ENCODE assay signal across 1 cellular context in the genomic region with DNA sequence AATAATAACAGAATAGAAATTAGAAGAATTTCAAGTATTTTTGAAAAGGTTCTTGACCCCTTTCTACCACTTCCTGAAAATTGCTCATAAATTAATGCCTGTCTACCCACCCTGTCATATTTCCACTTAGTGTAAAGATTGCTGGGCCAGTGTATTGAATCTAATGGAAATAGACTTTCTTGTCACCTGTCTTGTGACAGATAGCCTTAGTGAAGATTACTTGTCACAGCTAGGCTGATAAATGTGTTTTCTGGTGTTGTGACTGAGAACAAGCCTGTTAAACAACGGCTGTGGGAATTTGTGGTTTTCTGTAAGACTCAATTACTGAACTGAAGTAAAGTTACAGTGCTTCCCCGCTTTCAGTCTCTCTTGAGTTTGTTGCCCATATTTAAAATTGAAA.
A peak's percentile ranks its signal among the peaks of the same experiment; 100 is the strongest.
TF ChIP-seq lines count a peak whose summit lies in the region.

No MANE protein-coding gene starts in this region.

TF ChIP-seq in GM12878, 131 proteins besides CTCF, POLR2A, EP300 and RAD21 (continued from another document and continues in another):
- TF ChIP-seq, protein P1, sequence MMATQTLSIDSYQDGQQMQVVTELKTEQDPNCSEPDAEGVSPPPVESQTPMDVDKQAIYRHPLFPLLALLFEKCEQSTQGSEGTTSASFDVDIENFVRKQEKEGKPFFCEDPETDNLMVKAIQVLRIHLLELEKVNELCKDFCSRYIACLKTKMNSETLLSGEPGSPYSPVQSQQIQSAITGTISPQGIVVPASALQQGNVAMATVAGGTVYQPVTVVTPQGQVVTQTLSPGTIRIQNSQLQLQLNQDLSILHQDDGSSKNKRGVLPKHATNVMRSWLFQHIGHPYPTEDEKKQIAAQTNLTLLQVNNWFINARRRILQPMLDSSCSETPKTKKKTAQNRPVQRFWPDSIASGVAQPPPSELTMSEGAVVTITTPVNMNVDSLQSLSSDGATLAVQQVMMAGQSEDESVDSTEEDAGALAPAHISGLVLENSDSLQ (IDR thresholded peaks at IDR 0.05) = peak; percentile 95
- TF ChIP-seq, protein P2, sequence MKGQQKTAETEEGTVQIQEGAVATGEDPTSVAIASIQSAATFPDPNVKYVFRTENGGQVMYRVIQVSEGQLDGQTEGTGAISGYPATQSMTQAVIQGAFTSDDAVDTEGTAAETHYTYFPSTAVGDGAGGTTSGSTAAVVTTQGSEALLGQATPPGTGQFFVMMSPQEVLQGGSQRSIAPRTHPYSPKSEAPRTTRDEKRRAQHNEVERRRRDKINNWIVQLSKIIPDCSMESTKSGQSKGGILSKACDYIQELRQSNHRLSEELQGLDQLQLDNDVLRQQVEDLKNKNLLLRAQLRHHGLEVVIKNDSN (IDR thresholded peaks at IDR 0.05; ENCODE audit: borderline replicate concordance, extremely low read length, insufficient read depth, low read depth, low read length) = no peak
- TF ChIP-seq MXI1 (IDR thresholded peaks at IDR 0.05; ENCODE audit: low read depth, low read length) (peak; percentile 62; the same call in 1 of the 2 replicates), ZNF217 (IDR thresholded peaks at IDR 0.05) (peak; percentile 87; the same call in 1 of the 2 replicates), JUND (IDR thresholded peaks at IDR 0.05; ENCODE audit: low read depth, low read length) (peak; percentile 53; the same call in 1 of the 2 replicates), POLR2AphosphoS2 (IDR thresholded peaks at IDR 0.05; ENCODE audit: low read depth, low read length) (no peak), PML (IDR thresholded peaks at IDR 0.05; ENCODE audit: low read length) (0 out of 2 replicates have a peak, but pooled peaks have one; percentile 54), BMI1 (IDR thresholded peaks at IDR 0.05; ENCODE audit: borderline replicate concordance) (peak; percentile 86), RUNX3 (IDR thresholded peaks at IDR 0.05; ENCODE audit: low read length) (peak; percentile 94), DPF2 (IDR thresholded peaks at IDR 0.05) (peak; percentile 98), RELA (IDR thresholded peaks at IDR 0.05; ENCODE audit: borderline replicate concordance, partially characterized antibody) (no peak), TCF12 (IDR thresholded peaks at IDR 0.05; ENCODE audit: low read depth, low read length) (peak; percentile 79), STAT1 (conservative IDR thresholded peaks at IDR 0.05) (no peak), EZH2 (IDR thresholded peaks at IDR 0.05; ENCODE audit: borderline replicate concordance, control insufficient read depth, low read depth, low read length) (no peak), NFIC (IDR thresholded peaks at IDR 0.05; ENCODE audit: low read depth, low read length) (peak; percentile 68; the same call in 1 of the 2 replicates), NBN (IDR thresholded peaks at IDR 0.05) (peak; percentile 94), IKZF2 (IDR thresholded peaks at IDR 0.05) (peak; percentile 94 to 95), GATAD2B (conservative IDR thresholded peaks at IDR 0.05; ENCODE audit: low read depth) (peak; percentile 90), MYB (IDR thresholded peaks at IDR 0.05; ENCODE audit: borderline replicate concordance, low read depth, low read length) (0 out of 2 replicates have a peak, but pooled peaks have one; percentile 48), SMAD1 (IDR thresholded peaks at IDR 0.05; ENCODE audit: low read depth, partially characterized antibody) (peak; percentile 77), MTA2 (IDR thresholded peaks at IDR 0.05; ENCODE audit: low read depth) (peak; percentile 99), ZNF24 (IDR thresholded peaks at IDR 0.05) (peak; percentile 58), NR2F1 (conservative IDR thresholded peaks at IDR 0.05) (peak; percentile 98), MTA3 (IDR thresholded peaks at IDR 0.05; ENCODE audit: borderline replicate concordance, low read length) (no peak), CBX5 (IDR thresholded peaks at IDR 0.05; ENCODE audit: low read depth) (peak; percentile 87), JUNB (IDR thresholded peaks at IDR 0.05) (peak; percentile 69), CBFB (IDR thresholded peaks at IDR 0.05; ENCODE audit: low read depth) (peak; percentile 51; the same call in 1 of the 2 replicates), PAX5 (IDR thresholded peaks at IDR 0.05; ENCODE audit: borderline replicate concordance, low read depth, low read length) (no peak), EED (IDR thresholded peaks at IDR 0.05; ENCODE audit: low read depth) (peak; percentile 34; the same call in 1 of the 2 replicates), FOXM1 (IDR thresholded peaks at IDR 0.05; ENCODE audit: low read depth, low read length) (peak; percentile 71; the same call in 1 of the 2 replicates), SPI1 (IDR thresholded peaks at IDR 0.05; ENCODE audit: borderline replicate concordance, insufficient read depth, low read depth, low read length) (peak; percentile 47; the same call in 1 of the 2 replicates)
- TF ChIP-seq, protein P3, sequence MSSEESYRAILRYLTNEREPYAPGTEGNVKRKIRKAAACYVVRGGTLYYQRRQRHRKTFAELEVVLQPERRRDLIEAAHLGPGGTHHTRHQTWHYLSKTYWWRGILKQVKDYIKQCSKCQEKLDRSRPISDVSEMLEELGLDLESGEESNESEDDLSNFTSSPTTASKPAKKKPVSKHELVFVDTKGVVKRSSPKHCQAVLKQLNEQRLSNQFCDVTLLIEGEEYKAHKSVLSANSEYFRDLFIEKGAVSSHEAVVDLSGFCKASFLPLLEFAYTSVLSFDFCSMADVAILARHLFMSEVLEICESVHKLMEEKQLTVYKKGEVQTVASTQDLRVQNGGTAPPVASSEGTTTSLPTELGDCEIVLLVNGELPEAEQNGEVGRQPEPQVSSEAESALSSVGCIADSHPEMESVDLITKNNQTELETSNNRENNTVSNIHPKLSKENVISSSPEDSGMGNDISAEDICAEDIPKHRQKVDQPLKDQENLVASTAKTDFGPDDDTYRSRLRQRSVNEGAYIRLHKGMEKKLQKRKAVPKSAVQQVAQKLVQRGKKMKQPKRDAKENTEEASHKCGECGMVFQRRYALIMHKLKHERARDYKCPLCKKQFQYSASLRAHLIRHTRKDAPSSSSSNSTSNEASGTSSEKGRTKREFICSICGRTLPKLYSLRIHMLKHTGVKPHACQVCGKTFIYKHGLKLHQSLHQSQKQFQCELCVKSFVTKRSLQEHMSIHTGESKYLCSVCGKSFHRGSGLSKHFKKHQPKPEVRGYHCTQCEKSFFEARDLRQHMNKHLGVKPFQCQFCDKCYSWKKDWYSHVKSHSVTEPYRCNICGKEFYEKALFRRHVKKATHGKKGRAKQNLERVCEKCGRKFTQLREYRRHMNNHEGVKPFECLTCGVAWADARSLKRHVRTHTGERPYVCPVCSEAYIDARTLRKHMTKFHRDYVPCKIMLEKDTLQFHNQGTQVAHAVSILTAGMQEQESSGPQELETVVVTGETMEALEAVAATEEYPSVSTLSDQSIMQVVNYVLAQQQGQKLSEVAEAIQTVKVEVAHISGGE (CRISPR knock-in tag; IDR thresholded peaks at IDR 0.05) = no peak
- TF ChIP-seq, protein P4, sequence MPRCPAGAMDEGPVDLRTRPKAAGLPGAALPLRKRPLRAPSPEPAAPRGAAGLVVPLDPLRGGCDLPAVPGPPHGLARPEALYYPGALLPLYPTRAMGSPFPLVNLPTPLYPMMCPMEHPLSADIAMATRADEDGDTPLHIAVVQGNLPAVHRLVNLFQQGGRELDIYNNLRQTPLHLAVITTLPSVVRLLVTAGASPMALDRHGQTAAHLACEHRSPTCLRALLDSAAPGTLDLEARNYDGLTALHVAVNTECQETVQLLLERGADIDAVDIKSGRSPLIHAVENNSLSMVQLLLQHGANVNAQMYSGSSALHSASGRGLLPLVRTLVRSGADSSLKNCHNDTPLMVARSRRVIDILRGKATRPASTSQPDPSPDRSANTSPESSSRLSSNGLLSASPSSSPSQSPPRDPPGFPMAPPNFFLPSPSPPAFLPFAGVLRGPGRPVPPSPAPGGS (IDR thresholded peaks at IDR 0.05; ENCODE audit: borderline replicate concordance, insufficient read depth, low read depth, low read length, poor library complexity, severe bottlenecking) = peak; percentile 63
- TF ChIP-seq, protein P5, sequence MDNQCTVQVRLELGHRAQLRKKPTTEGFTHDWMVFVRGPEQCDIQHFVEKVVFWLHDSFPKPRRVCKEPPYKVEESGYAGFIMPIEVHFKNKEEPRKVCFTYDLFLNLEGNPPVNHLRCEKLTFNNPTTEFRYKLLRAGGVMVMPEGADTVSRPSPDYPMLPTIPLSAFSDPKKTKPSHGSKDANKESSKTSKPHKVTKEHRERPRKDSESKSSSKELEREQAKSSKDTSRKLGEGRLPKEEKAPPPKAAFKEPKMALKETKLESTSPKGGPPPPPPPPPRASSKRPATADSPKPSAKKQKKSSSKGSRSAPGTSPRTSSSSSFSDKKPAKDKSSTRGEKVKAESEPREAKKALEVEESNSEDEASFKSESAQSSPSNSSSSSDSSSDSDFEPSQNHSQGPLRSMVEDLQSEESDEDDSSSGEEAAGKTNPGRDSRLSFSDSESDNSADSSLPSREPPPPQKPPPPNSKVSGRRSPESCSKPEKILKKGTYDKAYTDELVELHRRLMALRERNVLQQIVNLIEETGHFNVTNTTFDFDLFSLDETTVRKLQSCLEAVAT (IDR thresholded peaks at IDR 0.05) = peak; percentile 79; the same call in 1 of the 2 replicates
- TF ChIP-seq, protein P6, sequence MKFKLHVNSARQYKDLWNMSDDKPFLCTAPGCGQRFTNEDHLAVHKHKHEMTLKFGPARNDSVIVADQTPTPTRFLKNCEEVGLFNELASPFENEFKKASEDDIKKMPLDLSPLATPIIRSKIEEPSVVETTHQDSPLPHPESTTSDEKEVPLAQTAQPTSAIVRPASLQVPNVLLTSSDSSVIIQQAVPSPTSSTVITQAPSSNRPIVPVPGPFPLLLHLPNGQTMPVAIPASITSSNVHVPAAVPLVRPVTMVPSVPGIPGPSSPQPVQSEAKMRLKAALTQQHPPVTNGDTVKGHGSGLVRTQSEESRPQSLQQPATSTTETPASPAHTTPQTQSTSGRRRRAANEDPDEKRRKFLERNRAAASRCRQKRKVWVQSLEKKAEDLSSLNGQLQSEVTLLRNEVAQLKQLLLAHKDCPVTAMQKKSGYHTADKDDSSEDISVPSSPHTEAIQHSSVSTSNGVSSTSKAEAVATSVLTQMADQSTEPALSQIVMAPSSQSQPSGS (IDR thresholded peaks at IDR 0.05; ENCODE audit: low read length) = peak; percentile 77
- TF ChIP-seq, protein P7, sequence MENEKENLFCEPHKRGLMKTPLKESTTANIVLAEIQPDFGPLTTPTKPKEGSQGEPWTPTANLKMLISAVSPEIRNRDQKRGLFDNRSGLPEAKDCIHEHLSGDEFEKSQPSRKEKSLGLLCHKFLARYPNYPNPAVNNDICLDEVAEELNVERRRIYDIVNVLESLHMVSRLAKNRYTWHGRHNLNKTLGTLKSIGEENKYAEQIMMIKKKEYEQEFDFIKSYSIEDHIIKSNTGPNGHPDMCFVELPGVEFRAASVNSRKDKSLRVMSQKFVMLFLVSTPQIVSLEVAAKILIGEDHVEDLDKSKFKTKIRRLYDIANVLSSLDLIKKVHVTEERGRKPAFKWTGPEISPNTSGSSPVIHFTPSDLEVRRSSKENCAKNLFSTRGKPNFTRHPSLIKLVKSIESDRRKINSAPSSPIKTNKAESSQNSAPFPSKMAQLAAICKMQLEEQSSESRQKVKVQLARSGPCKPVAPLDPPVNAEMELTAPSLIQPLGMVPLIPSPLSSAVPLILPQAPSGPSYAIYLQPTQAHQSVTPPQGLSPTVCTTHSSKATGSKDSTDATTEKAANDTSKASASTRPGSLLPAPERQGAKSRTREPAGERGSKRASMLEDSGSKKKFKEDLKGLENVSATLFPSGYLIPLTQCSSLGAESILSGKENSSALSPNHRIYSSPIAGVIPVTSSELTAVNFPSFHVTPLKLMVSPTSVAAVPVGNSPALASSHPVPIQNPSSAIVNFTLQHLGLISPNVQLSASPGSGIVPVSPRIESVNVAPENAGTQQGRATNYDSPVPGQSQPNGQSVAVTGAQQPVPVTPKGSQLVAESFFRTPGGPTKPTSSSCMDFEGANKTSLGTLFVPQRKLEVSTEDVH (IDR thresholded peaks at IDR 0.05; ENCODE audit: low read depth, partially characterized antibody) = peak; percentile 42
- TF ChIP-seq, protein P8, sequence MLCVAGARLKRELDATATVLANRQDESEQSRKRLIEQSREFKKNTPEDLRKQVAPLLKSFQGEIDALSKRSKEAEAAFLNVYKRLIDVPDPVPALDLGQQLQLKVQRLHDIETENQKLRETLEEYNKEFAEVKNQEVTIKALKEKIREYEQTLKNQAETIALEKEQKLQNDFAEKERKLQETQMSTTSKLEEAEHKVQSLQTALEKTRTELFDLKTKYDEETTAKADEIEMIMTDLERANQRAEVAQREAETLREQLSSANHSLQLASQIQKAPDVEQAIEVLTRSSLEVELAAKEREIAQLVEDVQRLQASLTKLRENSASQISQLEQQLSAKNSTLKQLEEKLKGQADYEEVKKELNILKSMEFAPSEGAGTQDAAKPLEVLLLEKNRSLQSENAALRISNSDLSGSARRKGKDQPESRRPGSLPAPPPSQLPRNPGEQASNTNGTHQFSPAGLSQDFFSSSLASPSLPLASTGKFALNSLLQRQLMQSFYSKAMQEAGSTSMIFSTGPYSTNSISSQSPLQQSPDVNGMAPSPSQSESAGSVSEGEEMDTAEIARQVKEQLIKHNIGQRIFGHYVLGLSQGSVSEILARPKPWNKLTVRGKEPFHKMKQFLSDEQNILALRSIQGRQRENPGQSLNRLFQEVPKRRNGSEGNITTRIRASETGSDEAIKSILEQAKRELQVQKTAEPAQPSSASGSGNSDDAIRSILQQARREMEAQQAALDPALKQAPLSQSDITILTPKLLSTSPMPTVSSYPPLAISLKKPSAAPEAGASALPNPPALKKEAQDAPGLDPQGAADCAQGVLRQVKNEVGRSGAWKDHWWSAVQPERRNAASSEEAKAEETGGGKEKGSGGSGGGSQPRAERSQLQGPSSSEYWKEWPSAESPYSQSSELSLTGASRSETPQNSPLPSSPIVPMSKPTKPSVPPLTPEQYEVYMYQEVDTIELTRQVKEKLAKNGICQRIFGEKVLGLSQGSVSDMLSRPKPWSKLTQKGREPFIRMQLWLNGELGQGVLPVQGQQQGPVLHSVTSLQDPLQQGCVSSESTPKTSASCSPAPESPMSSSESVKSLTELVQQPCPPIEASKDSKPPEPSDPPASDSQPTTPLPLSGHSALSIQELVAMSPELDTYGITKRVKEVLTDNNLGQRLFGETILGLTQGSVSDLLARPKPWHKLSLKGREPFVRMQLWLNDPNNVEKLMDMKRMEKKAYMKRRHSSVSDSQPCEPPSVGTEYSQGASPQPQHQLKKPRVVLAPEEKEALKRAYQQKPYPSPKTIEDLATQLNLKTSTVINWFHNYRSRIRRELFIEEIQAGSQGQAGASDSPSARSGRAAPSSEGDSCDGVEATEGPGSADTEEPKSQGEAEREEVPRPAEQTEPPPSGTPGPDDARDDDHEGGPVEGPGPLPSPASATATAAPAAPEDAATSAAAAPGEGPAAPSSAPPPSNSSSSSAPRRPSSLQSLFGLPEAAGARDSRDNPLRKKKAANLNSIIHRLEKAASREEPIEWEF (IDR thresholded peaks at IDR 0.05; ENCODE audit: insufficient replicate concordance, low read depth, low read length) = peak; percentile 84
